Comparison of ENCODE assay signal across 8 cellular contexts in genomic region chr21:33402011-33402979, GRCh38. TPM values are rescaled to one million over a fixed set of nuclear protein-coding genes. Genes with fewer than 3 reads are reported as not detected.
DNase-seq lines count a peak whose midpoint lies in the region; ATAC-seq, FAIRE-seq and TF ChIP-seq lines count a peak whose summit lies in the region.

No MANE protein-coding gene starts in this region.

- peaks cover 2% of the 10 kb centered on the region for H3K9me1 ChIP-seq in keratinocyte (ENCODE audit: control insufficient read depth, extremely low read depth, insufficient read depth, low read length)

- POLR2A ChIA-PET in activated CD4-positive, alpha-beta T cell treated with anti-CD3 and anti-CD28 coated beads, Interleukin-2, amount 10 ng/mL, durations not matched to agents 7 days and 5 days (lab: Charles Lee), result no interaction called here

- CTCF ChIA-PET in activated CD4-positive, alpha-beta T cell treated with anti-CD3 and anti-CD28 coated beads, Interleukin-2, amount 10 ng/mL, durations not matched to agents 7 days and 5 days (lab: Charles Lee), result interaction anchor here (0.6 to 0.7 kb wide), 2 partner anchors 32 to 137 kb away, joined by 3 read pairs; no protein-coding TSS in a partner anchor

- H2AFZ ChIP-seq in OCI-LY3 (ENCODE audit: low read depth, low read length) (peak overlapping the region; percentile 49; the same call in 1 of the 2 replicates), keratinocyte (ENCODE audit: control insufficient read depth, low read length) (peak overlapping the region; percentile 11)

- TF ChIP-seq CTCF in OCI-LY3 (IDR thresholded peaks at IDR 0.05; ENCODE audit: low read depth, low read length), result no peak
- TF ChIP-seq CTCF in chondrocyte (IDR thresholded peaks at IDR 0.05), result no peak
- no peak for TF ChIP-seq CTCF in keratinocyte (optimal IDR thresholded peaks at IDR 0.05 in 1 of 3, IDR thresholded peaks at IDR 0.05 in 1 of 3, conservative IDR thresholded peaks at IDR 0.05 in 1 of 3; ENCODE audit: extremely low read depth in 1 of 3, insufficient read depth in 2 of 3, low read length in 3 of 3)

- no peaks in the 10 kb centered on the region for H3K9me3 Mint-ChIP-seq in activated CD4-positive, alpha-beta T cell treated with anti-CD3 and anti-CD28 coated beads, Interleukin-2, amount 10 ng/mL, durations not matched to agents 7 days and 5 days
- H3K9me3 Mint-ChIP-seq in chondrocyte (ENCODE audit: low read depth), result no peaks in the 10 kb centered on the region

- H4K20me1 ChIP-seq in OCI-LY3 (ENCODE audit: insufficient read depth, low read length) (peaks cover 28% of the 10 kb centered on the region), keratinocyte (ENCODE audit: control insufficient read depth, extremely low read depth, insufficient read depth, low read length) (no peaks in the 10 kb centered on the region)

- H3K4me2 ChIP-seq in OCI-LY3 (ENCODE audit: low read length) (peak overlapping the region; percentile 71), keratinocyte (ENCODE audit: control insufficient read depth, extremely low read depth, insufficient read depth, low read depth, low read length) (peak overlapping the region; percentile 76)

- H3K4me1 ChIP-seq in OCI-LY3 (ENCODE audit: low read length) (peaks cover 24% of the 10 kb centered on the region), keratinocyte (ENCODE audit: control insufficient read depth, extremely low read depth, insufficient read depth, low read length) (peaks cover 26% of the 10 kb centered on the region), skeletal muscle tissue (ENCODE audit: control insufficient read depth in 3 of 3, insufficient read depth in 3 of 3, low read length in 3 of 3) (peaks cover 8 to 21% (median 14%) of the 10 kb centered on the region in 3 donors)

- peak overlapping the region; percentile 75 for H3K9ac ChIP-seq in OCI-LY3 (ENCODE audit: low read length)
- H3K9ac ChIP-seq in keratinocyte (ENCODE audit: control insufficient read depth, extremely low read depth, insufficient read depth, low read length), result peak overlapping the region; percentile 98
- H3K9ac ChIP-seq in skeletal muscle tissue (ENCODE audit: low read depth in 1 of 3, low read length in 3 of 3), result peak overlapping the region in 2 of 3 donors; percentile 43 to 57

- H3K27ac Mint-ChIP-seq in activated CD4-positive, alpha-beta T cell treated with anti-CD3 and anti-CD28 coated beads, Interleukin-2, amount 10 ng/mL, durations not matched to agents 7 days and 5 days, result peak overlapping the region; percentile 71
- peak overlapping the region; percentile 17 for H3K27ac Mint-ChIP-seq in chondrocyte (ENCODE audit: unreplicated experiment)

- peak overlapping the region; percentile 73 for H3K4me3 Mint-ChIP-seq in activated CD4-positive, alpha-beta T cell treated with anti-CD3 and anti-CD28 coated beads, Interleukin-2, amount 10 ng/mL, durations not matched to agents 7 days and 5 days
- H3K4me3 Mint-ChIP-seq in chondrocyte (ENCODE audit: unreplicated experiment), result peak overlapping the region; percentile 66

- H3K27ac ChIP-seq in OCI-LY3 (ENCODE audit: low read length) (peak overlapping the region; percentile 48), keratinocyte (ENCODE audit: control insufficient read depth, insufficient read depth, low read length) (peak overlapping the region; percentile 90), skeletal muscle tissue (ENCODE audit: low read depth, low read length) (peak overlapping the region; percentile 70)

- H3K4me3 ChIP-seq in OCI-LY3 (ENCODE audit: low read length) (peak overlapping the region; percentile 88), keratinocyte (ENCODE audit: control insufficient read depth in 2 of 3, extremely low read depth in 1 of 3, insufficient read depth in 2 of 3, low read depth in 1 of 3, low read length in 3 of 3) (peak overlapping the region; percentile 45 to 86 (median 60)), skeletal muscle tissue (ENCODE audit: low read length in 3 of 3) (peak overlapping the region; percentile 23 to 81 (median 78))

- TF ChIP-seq POLR2A in H54 (IDR thresholded peaks at IDR 0.05; ENCODE audit: low read depth, low read length), result no peak

- peaks cover 33% of the 10 kb centered on the region for H3K4me1 Mint-ChIP-seq in activated CD4-positive, alpha-beta T cell treated with anti-CD3 and anti-CD28 coated beads, Interleukin-2, amount 10 ng/mL, durations not matched to agents 7 days and 5 days
- H3K4me1 Mint-ChIP-seq in chondrocyte (ENCODE audit: low read depth), result peaks cover 60% of the 10 kb centered on the region

- no peaks in the 10 kb centered on the region for H3K9me3 ChIP-seq in OCI-LY3 (ENCODE audit: insufficient read depth, low read length)
- H3K9me3 ChIP-seq in keratinocyte (ENCODE audit: control insufficient read depth, low read depth, low read length), result no peaks in the 10 kb centered on the region
- H3K9me3 ChIP-seq in skeletal muscle tissue (ENCODE audit: control insufficient read depth in 3 of 3, low read length in 3 of 3), result no peaks in the 10 kb centered on the region

- H3K36me3 ChIP-seq in OCI-LY3 (replicated peaks; ENCODE audit: low read depth, low read length) (peaks cover 11% of the 10 kb centered on the region), keratinocyte (ENCODE audit: control insufficient read depth in 2 of 2, extremely low read depth in 1 of 2, insufficient read depth in 2 of 2, low read length in 2 of 2) (peaks cover 0 to 6% of the 10 kb centered on the region in 2 experiments), skeletal muscle tissue (ENCODE audit: control insufficient read depth in 3 of 3, insufficient read depth in 3 of 3, low read length in 3 of 3) (no peaks in the 10 kb centered on the region)

- dilution Hi-C loops in keratinocyte (cut with MboI; ENCODE audit: extremely low pct_ligation_motif_present, low sequenced_read_pairs), result no loop called here

- no peak for DNase-seq in activated CD4-positive, alpha-beta T cell treated with anti-CD3 and anti-CD28 coated beads, Interleukin-2, amount 10 ng/mL, durations not matched to agents 7 days and 5 days
- no peak for DNase-seq in activated CD4-positive, alpha-beta T cell treated with anti-CD3 and anti-CD28 coated beads, Interleukin-2, amount 50 U/mL, for 4 hours
- no peak for DNase-seq in chondrocyte (ENCODE audit: low spot score)
- no peak for DNase-seq in keratinocyte (ENCODE audit: low read depth, low spot score)
- no peak for DNase-seq in H54 (ENCODE audit: insufficient read length, low spot score)

- H3K79me2 ChIP-seq in OCI-LY3 (ENCODE audit: low read length) (peaks cover 40% of the 10 kb centered on the region), keratinocyte (ENCODE audit: control insufficient read depth, insufficient read depth, low read length) (peaks cover 40% of the 10 kb centered on the region)

- peaks cover 8% of the 10 kb centered on the region for H3K36me3 Mint-ChIP-seq in activated CD4-positive, alpha-beta T cell treated with anti-CD3 and anti-CD28 coated beads, Interleukin-2, amount 10 ng/mL, durations not matched to agents 7 days and 5 days (ENCODE audit: low read depth)
- H3K36me3 Mint-ChIP-seq in chondrocyte (ENCODE audit: low read depth), result peaks cover 2% of the 10 kb centered on the region

- FAIRE-seq in keratinocyte (lab: Jason Lieb, UNC) (no peak), H54 (lab: Jason Lieb, UNC) (no peak)

- H3K27me3 ChIP-seq in OCI-LY3 (ENCODE audit: low read depth, low read length) (no peaks in the 10 kb centered on the region), keratinocyte (ENCODE audit: control insufficient read depth, extremely low read depth, insufficient read depth, low read length) (no peaks in the 10 kb centered on the region), skeletal muscle tissue (ENCODE audit: control insufficient read depth in 3 of 3, insufficient read depth in 3 of 3, low read length in 3 of 3) (no peaks in the 10 kb centered on the region)

- peaks cover 25% of the 10 kb centered on the region for H3K27me3 Mint-ChIP-seq in activated CD4-positive, alpha-beta T cell treated with anti-CD3 and anti-CD28 coated beads, Interleukin-2, amount 10 ng/mL, durations not matched to agents 7 days and 5 days
- no peaks in the 10 kb centered on the region for H3K27me3 Mint-ChIP-seq in chondrocyte (ENCODE audit: low read depth)

- no peak for ATAC-seq in HG03135 (IDR thresholded peaks at IDR 0.05; ENCODE audit: unreplicated experiment)

RNA-seq across cellular contexts. Expression of gene IFNGR2, which starts 0.9 kb away (rescaled TPM):
- 10 to 100 TPM; 11.3 to 11.8 TPM for total RNA-seq in activated CD4-positive, alpha-beta T cell treated with anti-CD3 and anti-CD28 coated beads, Interleukin-2, amount 10 ng/mL, durations not matched to agents 7 days and 5 days
- total RNA-seq in chondrocyte, result 58.1 to 58.4 TPM (median 58.3 TPM) in 3 replicates
- polyA plus RNA-seq in keratinocyte, result 89.5 to 102 TPM (median 94.3 TPM) in 3 replicates
- polyA plus RNA-seq in keratinocyte (2011; ENCODE audit: low read depth), result 46.2 TPM
- polyA plus RNA-seq in keratinocyte (2011; cell fraction: cytosol; rRNA removed), result 74.7 and 115 TPM in 2 replicates
- 47.4 and 54.2 TPM in 2 replicates for polyA plus RNA-seq in keratinocyte (2011; cell fraction: nucleus; rRNA removed)
- 53.2 and 71.8 TPM in 2 replicates for polyA plus RNA-seq in keratinocyte (2012; ENCODE audit: low replicate concordance)
- polyA minus RNA-seq in keratinocyte, result 73.7 to 112 TPM (median 83.4 TPM) in 3 replicates
- 72.5 TPM for polyA minus RNA-seq in keratinocyte (2011; cell fraction: cytosol; rRNA and poly(A)+ RNA removed)
- 18.8 and 33.4 TPM in 2 replicates for polyA minus RNA-seq in keratinocyte (2011; cell fraction: nucleus; rRNA and poly(A)+ RNA removed)
- 43.8 TPM for total RNA-seq in skeletal muscle tissue
